Comparison of ENCODE assay signal across 32 cellular contexts in genomic region chr1:185363205-185363604, GRCh38.
"Had no signal": no experiment of that assay in that cellular context is flagged by ENCODE, and none has a peak within 500 bp of the region (broad histone marks: within the 10 kb centered on the region; RNA-seq: fewer than 3 reads in every experiment).

No MANE protein-coding gene starts in this region.

- H3K4me3 ChIP-seq: adrenal gland, esophagus muscularis mucosa, left lung, lower lobe of right lung, pancreas, prostate gland, upper lobe of left lung, vagina had no signal

- ATAC-seq: activated T-cell treated with anti-CD3 and anti-CD28 coated beads, Interleukin-2, amount 50 U/mL, for 4 hours; left lung; lower lobe of right lung; naive thymus-derived CD8-positive, alpha-beta T cell; pancreas; sciatic nerve; stimulated activated effector memory CD8-positive, alpha-beta T cell treated with anti-CD3 and anti-CD28 coated beads, Interleukin-12 subunit alpha, Interleukin-12 subunit beta, amount 100 ng/mL, for 72 hours; stimulated activated naive CD8-positive, alpha-beta T cell treated with anti-CD3 and anti-CD28 coated beads, Interleukin-15, amount 100 ng/mL, for 72 hours had no signal

- H3K27me3 ChIP-seq: adrenal gland, brain microvascular endothelial cell, esophagus muscularis mucosa, left lung, pancreas, upper lobe of left lung, vagina had no signal

- DNase-seq: activated CD4-positive, alpha-beta memory T cell treated with anti-CD3 and anti-CD28 coated beads for 36 hours; activated CD4-positive, alpha-beta T cell treated with anti-CD3 and anti-CD28 coated beads for 48 hours; activated effector memory CD4-positive, alpha-beta T cell treated with Interleukin-2 at 50 U/mL for 16 hours; activated naive CD4-positive, alpha-beta T cell treated with anti-CD3 and anti-CD28 coated beads for 36 hours; activated naive CD8-positive, alpha-beta T cell treated with anti-CD3 and anti-CD28 coated beads for 36 hours; activated T-cell treated with anti-CD3 and anti-CD28 coated beads, Interleukin-2, amount 50 U/mL, for 4 hours; adrenal gland; aorta; brain microvascular endothelial cell; foreskin melanocyte; left lung; lower lobe of right lung; mesenchymal stem cell; naive thymus-derived CD8-positive, alpha-beta T cell; nucleus accumbens; pancreas; retina; small intestine; stimulated activated CD4-positive, alpha-beta T cell treated with anti-CD3 and anti-CD28 coated beads, Interleukin-4, amount 100 ng/mL, for 24 hours; stimulated activated naive CD8-positive, alpha-beta T cell treated with anti-CD3 and anti-CD28 coated beads, Interleukin-15, amount 100 ng/mL, for 72 hours; substantia nigra; T-helper 9 cell; upper lobe of left lung had no signal

- H3K36me3 Mint-ChIP-seq: stimulated activated effector memory CD8-positive, alpha-beta T cell treated with anti-CD3 and anti-CD28 coated beads, Interleukin-12 subunit alpha, Interleukin-12 subunit beta, amount 100 ng/mL, for 72 hours had no signal

- H3K4me1 Mint-ChIP-seq: activated naive CD8-positive, alpha-beta T cell treated with anti-CD3 and anti-CD28 coated beads for 36 hours; stimulated activated naive CD8-positive, alpha-beta T cell treated with anti-CD3 and anti-CD28 coated beads, Interleukin-15, amount 100 ng/mL, for 72 hours had no signal

- H3K27me3 Mint-ChIP-seq: activated naive CD8-positive, alpha-beta T cell treated with anti-CD3 and anti-CD28 coated beads for 36 hours; stimulated activated naive CD8-positive, alpha-beta T cell treated with anti-CD3 and anti-CD28 coated beads, Interleukin-15, amount 100 ng/mL, for 72 hours had no signal

- H3K4me1 ChIP-seq: adrenal gland, esophagus muscularis mucosa, left lung, lower lobe of right lung, pancreas, prostate gland, upper lobe of left lung, vagina had no signal

- H3K27ac Mint-ChIP-seq: activated CD4-positive, alpha-beta memory T cell treated with anti-CD3 and anti-CD28 coated beads for 36 hours; activated naive CD4-positive, alpha-beta T cell treated with anti-CD3 and anti-CD28 coated beads for 36 hours; activated naive CD8-positive, alpha-beta T cell treated with anti-CD3 and anti-CD28 coated beads for 36 hours; naive thymus-derived CD8-positive, alpha-beta T cell; stimulated activated effector memory CD8-positive, alpha-beta T cell treated with anti-CD3 and anti-CD28 coated beads, Interleukin-12 subunit alpha, Interleukin-12 subunit beta, amount 100 ng/mL, for 72 hours had no signal

- H3K4me3 Mint-ChIP-seq: activated CD4-positive, alpha-beta memory T cell treated with anti-CD3 and anti-CD28 coated beads for 36 hours; activated naive CD4-positive, alpha-beta T cell treated with anti-CD3 and anti-CD28 coated beads for 36 hours; activated naive CD8-positive, alpha-beta T cell treated with anti-CD3 and anti-CD28 coated beads for 36 hours; activated T-cell treated with anti-CD3 and anti-CD28 coated beads, Interleukin-2, amount 50 U/mL, for 4 hours; naive thymus-derived CD8-positive, alpha-beta T cell; neural crest cell; stimulated activated effector memory CD8-positive, alpha-beta T cell treated with anti-CD3 and anti-CD28 coated beads, Interleukin-12 subunit alpha, Interleukin-12 subunit beta, amount 100 ng/mL, for 72 hours; stimulated activated naive CD8-positive, alpha-beta T cell treated with anti-CD3 and anti-CD28 coated beads, Interleukin-15, amount 100 ng/mL, for 72 hours had no signal

- H3K36me3 ChIP-seq: adrenal gland, brain microvascular endothelial cell, esophagus muscularis mucosa, left lung, lower lobe of right lung, pancreas, prostate gland, upper lobe of left lung, vagina had no signal

- H3K27ac ChIP-seq: adrenal gland, brain microvascular endothelial cell, esophagus muscularis mucosa, left lung, lower lobe of right lung, pancreas, prostate gland, upper lobe of left lung, vagina, VCaP had no signal

- H3K9me3 ChIP-seq: adrenal gland, pancreas, prostate gland, vagina had no signal

- FAIRE-seq: islet of Langerhans, pancreas, small intestine, TTC549 had no signal
